10 cellular contexts compared by ENCODE assay signal in the genomic region with DNA sequence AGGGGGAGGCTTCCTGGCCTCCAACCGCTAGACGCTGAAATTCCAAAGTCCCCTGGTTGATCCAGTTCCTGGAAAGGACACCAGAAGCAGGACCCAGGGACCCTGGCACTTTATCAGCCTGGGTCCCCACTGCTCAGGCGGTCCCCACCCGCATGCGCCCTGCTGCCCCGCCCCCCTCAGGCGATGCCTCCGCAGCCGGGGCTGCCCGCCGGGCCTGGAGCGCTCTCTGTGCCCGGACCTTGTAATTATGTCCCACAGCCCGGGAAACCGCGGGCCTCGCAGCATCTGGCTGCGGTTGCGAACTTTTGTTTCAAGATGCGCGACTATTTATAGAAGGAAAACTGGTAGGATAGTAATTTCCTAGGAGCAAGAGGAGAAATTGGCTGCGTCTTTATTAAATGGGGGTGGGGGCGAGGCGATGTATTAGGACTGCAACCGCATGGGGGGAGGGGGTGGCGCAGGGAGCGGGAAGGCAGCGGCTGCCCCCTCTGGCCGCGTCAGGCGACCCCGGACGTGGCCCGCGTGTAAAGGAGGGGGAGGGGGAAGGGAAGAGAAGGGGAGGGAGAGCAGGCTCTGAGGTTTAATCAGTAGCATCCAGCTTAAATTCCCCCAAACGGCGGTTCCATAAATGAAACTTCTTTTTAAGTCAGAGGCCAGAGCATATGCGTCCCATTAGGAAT. TPM values are rescaled to one million over a fixed set of nuclear protein-coding genes. Genes with fewer than 3 reads are reported as not detected.
DNase-seq lines count a peak whose midpoint lies in the region; ATAC-seq and TF ChIP-seq lines count a peak whose summit lies in the region.
"Had no signal": no experiment of that assay in that cellular context is flagged by ENCODE, and none has a peak within 500 bp of the region (broad histone marks: within the 10 kb centered on the region; RNA-seq: fewer than 3 reads in every experiment).

No MANE protein-coding gene starts in this region.

- H3K4me1 ChIP-seq in PC-9 (replicated peaks; ENCODE audit: insufficient read depth), result peaks cover 53% of the 10 kb centered on the region

- DNase-seq in GM03348 (ENCODE audit: low spot score) (peak; percentile 50), PC-9 (no peak), fibroblast of the aortic adventitia (ENCODE audit: low read depth) (no peak), skeletal muscle cell (ENCODE audit: low read depth) (no peak), progenitor cell of endocrine pancreas (ENCODE audit: low spot score, unreplicated experiment) (no peak)
- no peak for DNase-seq in stimulated activated CD4-positive, alpha-beta T cell treated with anti-CD3 and anti-CD28 coated beads, Interleukin-4, amount 100 ng/mL, for 24 hours
- DNase-seq: naive thymus-derived CD8-positive, alpha-beta T cell; NCI-H2107 had no signal

- peaks cover 59% of the 10 kb centered on the region for H3F3A ChIP-seq in PC-9 (ENCODE audit: insufficient read depth, low read depth)

- intact Hi-C loops in PC-9 (cut with micrococcal nuclease; ENCODE audit: unreplicated experiment), result no loop called here

- peaks cover 52% of the 10 kb centered on the region for H3K27me3 Mint-ChIP-seq in progenitor cell of endocrine pancreas

- no peak overlapping the region for H3K4me3 Mint-ChIP-seq in progenitor cell of endocrine pancreas (ENCODE audit: low read depth)

- H3K36me3 Mint-ChIP-seq in progenitor cell of endocrine pancreas (ENCODE audit: insufficient read depth), result no peaks in the 10 kb centered on the region
- H3K36me3 Mint-ChIP-seq: naive thymus-derived CD8-positive, alpha-beta T cell had no signal

- H3K9me3 ChIP-seq in PC-9 (ENCODE audit: insufficient read depth, low read depth), result no peaks in the 10 kb centered on the region

- peaks cover 94% of the 10 kb centered on the region for H3K79me2 ChIP-seq in PC-9 (ENCODE audit: low read depth)

- TF ChIP-seq CTCF in PC-9 (conservative IDR thresholded peaks at IDR 0.05) (no peak), fibroblast of the aortic adventitia (IDR thresholded peaks at IDR 0.05; ENCODE audit: insufficient read depth, low read length) (no peak), progenitor cell of endocrine pancreas (IDR thresholded peaks at IDR 0.05; ENCODE audit: unreplicated experiment) (no peak)

- POLR2A ChIA-PET in PC-9 (lab: Charles Lee; ENCODE audit: unreplicated experiment), result no interaction called here

- BruUV-seq in PC-9 (replicated peaks; lab: Mats Ljungman, UMichigan), result no TSS peak

- H4K20me1 ChIP-seq in PC-9 (ENCODE audit: insufficient read depth), result peaks cover 89% of the 10 kb centered on the region

- no peak for ATAC-seq in HG02610 (IDR thresholded peaks at IDR 0.05; ENCODE audit: unreplicated experiment)
- ATAC-seq: naive thymus-derived CD8-positive, alpha-beta T cell had no signal

- 0 out of 2 replicates have a peak, but pooled peaks cover 4% of the 10 kb centered on the region for H3K36me3 ChIP-seq in PC-9 (ENCODE audit: low read depth)

- no peak overlapping the region for H3K4me3 ChIP-seq in PC-9
- peak overlapping the region; percentile 41 for H3K4me3 ChIP-seq in fibroblast of the aortic adventitia (ENCODE audit: low read depth, low read length)
- peak overlapping the region; percentile 39 for H3K4me3 ChIP-seq in skeletal muscle cell (ENCODE audit: low read depth, low read length)

- CTCF ChIA-PET in PC-9 (lab: Charles Lee), result interaction anchor here (0.6 kb wide), 1 partner anchor 210 kb away, joined by 3 read pairs; no protein-coding TSS in a partner anchor

- no peak overlapping the region for H3K27ac Mint-ChIP-seq in progenitor cell of endocrine pancreas
- H3K27ac Mint-ChIP-seq: naive thymus-derived CD8-positive, alpha-beta T cell had no signal

- no peak overlapping the region for H2AFZ ChIP-seq in PC-9

- H3K9me3 Mint-ChIP-seq in progenitor cell of endocrine pancreas (ENCODE audit: low read depth), result no peaks in the 10 kb centered on the region
- H3K9me3 Mint-ChIP-seq: naive thymus-derived CD8-positive, alpha-beta T cell had no signal

- H3K27me3 ChIP-seq in PC-9 (ENCODE audit: insufficient read depth, low read depth), result no peaks in the 10 kb centered on the region

- no peak overlapping the region for H3K27ac ChIP-seq in PC-9
- H3K27ac ChIP-seq: epithelial cell of prostate had no signal

- H3K4me2 ChIP-seq in PC-9, result peak overlapping the region; percentile 68

- peaks cover 16% of the 10 kb centered on the region for H3K4me1 Mint-ChIP-seq in progenitor cell of endocrine pancreas (ENCODE audit: low read depth)

- H3K9me2 ChIP-seq in PC-9 (ENCODE audit: insufficient read depth), result no peaks in the 10 kb centered on the region

RNA-seq across cellular contexts. Expression of a gene that starts 6.1 kb away (rescaled TPM):
- total RNA-seq in PC-9 (2021), result 66.9 and 75.5 TPM in 2 replicates
- total RNA-seq in fibroblast of the aortic adventitia (ENCODE audit: low replicate concordance), result 0.18 TPM in 1 of 2 replicates, not detected in the other
- total RNA-seq in progenitor cell of endocrine pancreas, result 3.7 and 4.3 TPM in 2 replicates
- total RNA-seq: naive thymus-derived CD8-positive, alpha-beta T cell had no signal

Comparison
In these comparisons a context has a peak if more than half of its experiments do, and no peak if none do; other contexts are left out.
1. RNA of a gene that starts 6.1 kb away (total RNA-seq): 66.9 to 75.5 TPM in PC-9; 3.7 to 4.3 TPM in progenitor cell of endocrine pancreas and 0.18 TPM in fibroblast of the aortic adventitia; every median in the first group is over 10 times any median in the second.